Comparison of ENCODE assay signal across 10 cellular contexts in the genomic region with DNA sequence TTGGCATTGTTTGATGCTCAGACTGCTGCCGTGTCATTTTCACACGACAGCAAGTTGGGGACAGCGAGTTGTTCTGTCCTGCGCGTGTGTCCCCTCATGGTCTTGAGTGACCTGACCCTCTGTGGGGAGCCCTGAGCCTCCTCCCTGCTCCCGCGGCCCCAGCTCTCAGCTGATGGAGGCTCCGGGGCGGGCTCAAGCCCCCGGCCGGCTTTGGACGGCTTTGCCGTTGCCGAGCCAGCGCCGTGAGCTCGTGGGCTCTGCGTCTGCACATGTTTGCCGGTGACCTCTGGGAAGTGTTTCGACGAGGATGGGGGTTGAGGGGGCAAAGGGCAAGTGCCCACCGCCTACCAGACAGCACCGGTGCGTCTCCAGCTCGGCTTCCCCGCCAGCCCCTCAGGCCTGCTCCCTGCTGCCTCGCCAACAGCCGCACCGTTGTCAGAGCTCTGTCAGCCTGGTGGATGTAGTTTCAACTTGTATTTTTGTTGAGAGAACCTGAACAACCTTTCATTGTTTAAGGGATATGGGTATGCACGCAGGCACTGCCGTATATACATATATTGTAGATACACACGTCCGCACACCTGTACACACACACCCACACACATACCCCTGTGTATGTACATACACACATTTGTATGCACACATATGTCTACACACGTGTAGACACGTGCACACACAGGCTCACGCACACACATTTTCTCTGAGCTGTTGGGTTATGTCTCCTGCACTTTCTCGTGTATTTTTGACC. TPM values are rescaled to one million over a fixed set of nuclear protein-coding genes. Genes with fewer than 3 reads are reported as not detected.
A peak's percentile ranks its signal among the peaks of the same experiment; 100 is the strongest.
DNase-seq lines count a peak whose midpoint lies in the region; ATAC-seq and TF ChIP-seq lines count a peak whose summit lies in the region.
"Had no signal": no experiment of that assay in that cellular context is flagged by ENCODE, and none has a peak within 500 bp of the region (broad histone marks: within the 10 kb centered on the region; RNA-seq: fewer than 3 reads in every experiment).

No MANE protein-coding gene starts in this region.

- H3K36me3 ChIP-seq in breast epithelium (no peaks in the 10 kb centered on the region), mammary epithelial cell (ENCODE audit: insufficient read depth, low read length) (no peaks in the 10 kb centered on the region), OCI-LY7 (ENCODE audit: insufficient read depth, low read length) (no peaks in the 10 kb centered on the region)

- peaks cover 13% of the 10 kb centered on the region for H3K36me3 Mint-ChIP-seq in activated naive CD8-positive, alpha-beta T cell treated with anti-CD3 and anti-CD28 coated beads for 36 hours
- H3K36me3 Mint-ChIP-seq in mesothelial cell of epicardium (no peaks in the 10 kb centered on the region), type B pancreatic cell (no peaks in the 10 kb centered on the region)

- peaks cover 3% of the 10 kb centered on the region for H3K9me3 Mint-ChIP-seq in activated naive CD8-positive, alpha-beta T cell treated with anti-CD3 and anti-CD28 coated beads for 36 hours
- H3K9me3 Mint-ChIP-seq in mesothelial cell of epicardium = no peaks in the 10 kb centered on the region
- H3K9me3 Mint-ChIP-seq in type B pancreatic cell = no peaks in the 10 kb centered on the region

- TF ChIP-seq POLR2A in breast epithelium (IDR thresholded peaks at IDR 0.05) = no peak

- CTCF ChIA-PET in mammary epithelial cell (lab: Charles Lee; ENCODE audit: low non-redundant PET) (no interaction called here), OCI-LY7 (lab: Charles Lee; ENCODE audit: unreplicated experiment) (no interaction called here)

- no peak overlapping the region for H3K4me2 ChIP-seq in mammary epithelial cell (ENCODE audit: insufficient read depth, low read depth, low read length)
- no peak overlapping the region for H3K4me2 ChIP-seq in OCI-LY7 (ENCODE audit: low read length)

- H3K27me3 ChIP-seq in breast epithelium (peaks cover 0 to 15% of the 10 kb centered on the region in 2 donors), mammary epithelial cell (ENCODE audit: insufficient read depth, low read length) (peaks cover 4% of the 10 kb centered on the region)

- H4K20me1 ChIP-seq in mammary epithelial cell (ENCODE audit: insufficient read depth, low read length) = no peaks in the 10 kb centered on the region
- H4K20me1 ChIP-seq in OCI-LY7 (ENCODE audit: insufficient read depth, low read length) = no peaks in the 10 kb centered on the region

- no peaks in the 10 kb centered on the region for H3K9me2 ChIP-seq in OCI-LY7 (ENCODE audit: insufficient read depth, low read length)

- H3K27ac Mint-ChIP-seq in activated naive CD8-positive, alpha-beta T cell treated with anti-CD3 and anti-CD28 coated beads for 36 hours = peak overlapping the region; percentile 78
- H3K27ac Mint-ChIP-seq in mesothelial cell of epicardium = no peak overlapping the region
- H3K27ac Mint-ChIP-seq in type B pancreatic cell = peak overlapping the region; percentile 37

- peaks cover 0 to 6% of the 10 kb centered on the region in 2 donors for H3K4me1 ChIP-seq in breast epithelium
- peaks cover 3% of the 10 kb centered on the region for H3K4me1 ChIP-seq in mammary epithelial cell (ENCODE audit: insufficient read depth, low read length)
- H3K4me1 ChIP-seq in OCI-LY7 (ENCODE audit: insufficient read depth, low read length, poor library complexity, severe bottlenecking) = no peaks in the 10 kb centered on the region

- ATAC-seq in HG03460 (IDR thresholded peaks at IDR 0.05; ENCODE audit: unreplicated experiment) (no peak), left lobe of liver (no peak)

- H3K79me2 ChIP-seq in mammary epithelial cell (ENCODE audit: insufficient read depth, low read length) (no peaks in the 10 kb centered on the region), OCI-LY7 (ENCODE audit: insufficient read depth, low read depth, low read length) (no peaks in the 10 kb centered on the region)

- H3K4me3 ChIP-seq in breast epithelium (peak overlapping the region in 2 of 3 donors; percentile 40 to 63), mammary epithelial cell (replicated peaks in 1 of 3; ENCODE audit: insufficient read depth in 1 of 3, low read depth in 2 of 3, low read length in 3 of 3) (no peak overlapping the region), OCI-LY7 (ENCODE audit: low read depth, low read length, poor library complexity, severe bottlenecking) (no peak overlapping the region)

- DNase-seq in breast epithelium (ENCODE audit: low spot score in 2 of 2) (no peak), mammary epithelial cell (no peak), mesothelial cell of epicardium (ENCODE audit: low spot score in 2 of 2, unreplicated experiment in 2 of 2) (no peak), type B pancreatic cell (ENCODE audit: extremely low spot score, unreplicated experiment) (no peak), left lobe of liver (ENCODE audit: low spot score) (no peak), OCI-LY7 (ENCODE audit: low spot score) (no peak)
- no peak for DNase-seq in activated naive CD8-positive, alpha-beta T cell treated with anti-CD3 and anti-CD28 coated beads for 36 hours

- intact Hi-C loops in breast epithelium (cut with DNase I; ENCODE audit: low total_unique reads) = no loop called here
- intact Hi-C loops in mammary epithelial cell (cut with micrococcal nuclease) = loop anchor here (5.0 kb wide), 1 partner anchor 58 kb away; no protein-coding TSS in a partner anchor
- intact Hi-C loops in OCI-LY7 (cut with micrococcal nuclease; ENCODE audit: unreplicated experiment) = no loop called here

- H3K27ac ChIP-seq in breast epithelium = no peak overlapping the region
- no peak overlapping the region for H3K27ac ChIP-seq in mammary epithelial cell (ENCODE audit: insufficient read depth, low read depth, low read length)
- no peak overlapping the region for H3K27ac ChIP-seq in OCI-LY7 (ENCODE audit: low read depth, low read length, poor library complexity, severe bottlenecking)

- WGBS in mammary epithelial cell (ENCODE audit: low coverage, missing lambda C conversion rate) = 42% methylated on average over 35 of the region's 37 CpGs

- in situ Hi-C loops in mammary epithelial cell (cut with MboI; ENCODE audit: low sequenced_read_pairs in 2 of 2) = no loop called here

- H3K4me1 Mint-ChIP-seq in activated naive CD8-positive, alpha-beta T cell treated with anti-CD3 and anti-CD28 coated beads for 36 hours = peaks cover 35% of the 10 kb centered on the region
- H3K4me1 Mint-ChIP-seq in mesothelial cell of epicardium = peaks cover 13% of the 10 kb centered on the region
- peaks cover 13% of the 10 kb centered on the region for H3K4me1 Mint-ChIP-seq in type B pancreatic cell (ENCODE audit: unreplicated experiment)

- H3K9ac ChIP-seq in mammary epithelial cell (ENCODE audit: insufficient read depth, low read length) = no peak overlapping the region

- TF ChIP-seq CTCF in breast epithelium (IDR thresholded peaks at IDR 0.05) = no peak
- TF ChIP-seq CTCF in mammary epithelial cell (conservative IDR thresholded peaks at IDR 0.05 in 1 of 2, IDR thresholded peaks at IDR 0.05 in 1 of 2; ENCODE audit: extremely low read depth in 1 of 2, insufficient read depth in 1 of 2, low read depth in 1 of 2, low read length in 2 of 2) = no peak
- TF ChIP-seq CTCF in mesothelial cell of epicardium (IDR thresholded peaks at IDR 0.05; ENCODE audit: unreplicated experiment) = no peak
- TF ChIP-seq CTCF in type B pancreatic cell (conservative IDR thresholded peaks at IDR 0.05) = no peak
- no peak for TF ChIP-seq CTCF in OCI-LY7 (conservative IDR thresholded peaks at IDR 0.05; ENCODE audit: low read length)

- H3K9me3 ChIP-seq in breast epithelium = no peaks in the 10 kb centered on the region
- H3K9me3 ChIP-seq in mammary epithelial cell (replicated peaks; ENCODE audit: insufficient read depth, low read length) = no peaks in the 10 kb centered on the region
- H3K9me3 ChIP-seq in OCI-LY7 (ENCODE audit: low read length) = no peaks in the 10 kb centered on the region

- peaks cover 15% of the 10 kb centered on the region for H3K27me3 Mint-ChIP-seq in activated naive CD8-positive, alpha-beta T cell treated with anti-CD3 and anti-CD28 coated beads for 36 hours
- H3K27me3 Mint-ChIP-seq in mesothelial cell of epicardium (ENCODE audit: low read depth) (peaks cover 35% of the 10 kb centered on the region), type B pancreatic cell (peaks cover 22% of the 10 kb centered on the region)

- H2AFZ ChIP-seq in mammary epithelial cell (ENCODE audit: low read depth, low read length) = no peak overlapping the region
- no peak overlapping the region for H2AFZ ChIP-seq in OCI-LY7 (ENCODE audit: low read length)

- POLR2A ChIA-PET in OCI-LY7 (lab: Charles Lee) = no interaction called here

- dilution Hi-C loops in mammary epithelial cell (cut with HindIII; ENCODE audit: low sequenced_read_pairs) = no loop called here

- BruUV-seq in mammary epithelial cell (replicated peaks; lab: Mats Ljungman, UMichigan) (no TSS peak), OCI-LY7 (replicated peaks; lab: Mats Ljungman, UMichigan) (no TSS peak)

- peak overlapping the region; percentile 60 for H3K4me3 Mint-ChIP-seq in activated naive CD8-positive, alpha-beta T cell treated with anti-CD3 and anti-CD28 coated beads for 36 hours
- H3K4me3 Mint-ChIP-seq in mesothelial cell of epicardium (peak overlapping the region; percentile 63), type B pancreatic cell (peak overlapping the region; percentile 70)

RNA-seq across cellular contexts. Expression of a gene that starts 13.7 kb away (rescaled TPM):
- total RNA-seq in breast epithelium = under 1 TPM; 0.16 to 0.88 (median 0.33) TPM
- total RNA-seq in mammary epithelial cell = not detected
- not detected for polyA plus RNA-seq in mammary epithelial cell
- polyA minus RNA-seq in mammary epithelial cell = not detected
- 10 to 100 TPM; 24.3 TPM for total RNA-seq in activated naive CD8-positive, alpha-beta T cell treated with anti-CD3 and anti-CD28 coated beads for 36 hours
- total RNA-seq in mesothelial cell of epicardium = not detected in 3 replicates
- total RNA-seq in type B pancreatic cell (ENCODE audit: low replicate concordance) = not detected in 2 replicates
- total RNA-seq in left lobe of liver = 0.18 TPM
- not detected in 2 replicates for total RNA-seq in OCI-LY7 (2014; rRNA removed; shearing (Covaris generic))
- not detected in 2 replicates for total RNA-seq in OCI-LY7 (2022)

RNA-seq across cellular contexts. Expression of a gene that starts 24.5 kb away (rescaled TPM):
- total RNA-seq in breast epithelium = under 1 TPM in 1 of 3 donors, not detected in 2; 0.15 TPM
- total RNA-seq in mammary epithelial cell = not detected
- not detected for polyA plus RNA-seq in mammary epithelial cell
- not detected for polyA minus RNA-seq in mammary epithelial cell
- total RNA-seq in activated naive CD8-positive, alpha-beta T cell treated with anti-CD3 and anti-CD28 coated beads for 36 hours = under 1 TPM in 1 of 2 experiments, not detected in 1; 0.20 TPM
- total RNA-seq in mesothelial cell of epicardium = not detected in 3 replicates
- not detected in 2 replicates for total RNA-seq in type B pancreatic cell (ENCODE audit: low replicate concordance)
- not detected for total RNA-seq in left lobe of liver
- total RNA-seq in OCI-LY7 (2014; rRNA removed; shearing (Covaris generic)) = not detected in 2 replicates
- not detected in 2 replicates for total RNA-seq in OCI-LY7 (2022)
- total RNA-seq: left colon had no signal

RNA-seq across cellular contexts. Expression of a gene that starts 36.0 kb away (rescaled TPM):
- total RNA-seq in breast epithelium (1 to 10 TPM in 1 of 3 donors, under 1 TPM in 2; 0.33 to 3.0 (median 0.44) TPM), mammary epithelial cell (not detected), mesothelial cell of epicardium (0.87 to 1.8 TPM (median 1.7 TPM) in 3 replicates), type B pancreatic cell (ENCODE audit: low replicate concordance) (0.19 and 0.51 TPM in 2 replicates), left lobe of liver (109 TPM), OCI-LY7 (2022) (0.50 and 0.84 TPM in 2 replicates)
- polyA plus RNA-seq in mammary epithelial cell = not detected
- polyA minus RNA-seq in mammary epithelial cell = not detected
- under 1 TPM; 0.08 to 0.40 TPM for total RNA-seq in activated naive CD8-positive, alpha-beta T cell treated with anti-CD3 and anti-CD28 coated beads for 36 hours
- total RNA-seq in OCI-LY7 (2014; rRNA removed; shearing (Covaris generic)) = not detected in 2 replicates
- total RNA-seq: activated CD8-positive, alpha-beta memory T cell treated with anti-CD3 and anti-CD28 coated beads for 36 hours had no signal

Comparison
In these comparisons a context has a peak if more than half of its experiments do, and no peak if none do; other contexts are left out.
1. H3K4me3 ChIP-seq: peak in breast epithelium (2 of 3); none in mammary epithelial cell (0 of 3) and OCI-LY7 (single experiment).
2. RNA of a gene that starts 13.7 kb away (total RNA-seq): 24.3 TPM in activated naive CD8-positive, alpha-beta T cell treated with anti-CD3 and anti-CD28 coated beads for 36 hours; 0.16 to 0.88 TPM in breast epithelium, 0.18 TPM in left lobe of liver (single experiment), not detected in mammary epithelial cell, not detected in mesothelial cell of epicardium, not detected in type B pancreatic cell and not detected in OCI-LY7; every median in the first group is over 10 times any median in the second.
3. RNA of a gene that starts 36.0 kb away (total RNA-seq): 109 TPM in left lobe of liver (single experiment); 0.87 to 1.8 TPM in mesothelial cell of epicardium, 0.50 to 0.84 TPM in OCI-LY7, 0.19 to 0.51 TPM in type B pancreatic cell, 0.33 to 3.0 TPM in breast epithelium, 0.08 to 0.40 TPM in activated naive CD8-positive, alpha-beta T cell treated with anti-CD3 and anti-CD28 coated beads for 36 hours and not detected in mammary epithelial cell; every median in the first group is over 10 times any median in the second.
4. Peak in every context shown above with its lines, with median percentiles within 50 percentile points of each other: H3K4me3 Mint-ChIP-seq.